Comparison of ENCODE assay signal across 15 cellular contexts in genomic region chr13:114144606-114145244, GRCh38. TPM values are rescaled to one million over a fixed set of nuclear protein-coding genes. Genes with fewer than 3 reads are reported as not detected.
DNase-seq lines count a peak whose midpoint lies in the region; ATAC-seq and TF ChIP-seq lines count a peak whose summit lies in the region.
"Had no signal": no experiment of that assay in that cellular context is flagged by ENCODE, and none has a peak within 500 bp of the region (broad histone marks: within the 10 kb centered on the region; RNA-seq: fewer than 3 reads in every experiment).

No MANE protein-coding gene starts in this region.

- H3K27me3 Mint-ChIP-seq in CD4-positive, alpha-beta memory T cell, result no peaks in the 10 kb centered on the region
- H3K27me3 Mint-ChIP-seq in activated T-cell treated with anti-CD3 and anti-CD28 coated beads, Interleukin-2, amount 50 U/mL, for 4 hours (ENCODE audit: low read depth), result no peaks in the 10 kb centered on the region
- no peaks in the 10 kb centered on the region for H3K27me3 Mint-ChIP-seq in natural killer cell (ENCODE audit: low read depth in 2 of 2)

- H3K27ac ChIP-seq in AG04450 (ENCODE audit: low read depth, low read length), result peak overlapping the region; percentile 11
- H3K27ac ChIP-seq in CD4-positive, alpha-beta memory T cell (ENCODE audit: low read depth, low read length), result peak overlapping the region; percentile 56

- peaks cover 98% of the 10 kb centered on the region for H3K4me1 ChIP-seq in CD4-positive, alpha-beta memory T cell (ENCODE audit: insufficient read depth, low read length)

- no peaks in the 10 kb centered on the region for H3K36me3 ChIP-seq in CD4-positive, alpha-beta memory T cell (ENCODE audit: insufficient read depth, low read length)

- peaks cover 41 to 50% (median 47%) of the 10 kb centered on the region in 4 donors for H3K4me1 Mint-ChIP-seq in CD4-positive, alpha-beta memory T cell
- H3K4me1 Mint-ChIP-seq in activated T-cell treated with anti-CD3 and anti-CD28 coated beads, Interleukin-2, amount 50 U/mL, for 4 hours (ENCODE audit: low read depth), result peaks cover 20% of the 10 kb centered on the region
- H3K4me1 Mint-ChIP-seq in natural killer cell, result peaks cover 21 to 49% of the 10 kb centered on the region in 2 donors

- no peak for TF ChIP-seq CTCF in AG04450 (IDR thresholded peaks at IDR 0.05; ENCODE audit: low read depth, low read length)
- no peak for TF ChIP-seq CTCF in natural killer cell (IDR thresholded peaks at IDR 0.05)
- TF ChIP-seq CTCF in GM10248 (IDR thresholded peaks at IDR 0.05; ENCODE audit: control extremely low read depth, extremely low read depth, low read depth, missing control alignments), result no peak

- H3K27ac Mint-ChIP-seq in CD4-positive, alpha-beta memory T cell, result peak overlapping the region in 5 of 7 donors; percentile 91 to 96 (median 94)
- H3K27ac Mint-ChIP-seq in natural killer cell, result peak overlapping the region; percentile 67 to 74
- H3K27ac Mint-ChIP-seq: progenitor cell of endocrine pancreas had no signal

- H3K36me3 Mint-ChIP-seq in CD4-positive, alpha-beta memory T cell, result peaks cover 7% of the 10 kb centered on the region in 2 donors
- H3K36me3 Mint-ChIP-seq in activated T-cell treated with anti-CD3 and anti-CD28 coated beads, Interleukin-2, amount 50 U/mL, for 4 hours (ENCODE audit: insufficient read depth), result no peaks in the 10 kb centered on the region
- no peaks in the 10 kb centered on the region for H3K36me3 Mint-ChIP-seq in natural killer cell

- H3K9me3 ChIP-seq in AG04450 (ENCODE audit: control insufficient read depth, insufficient read depth, low read length), result peaks cover 3% of the 10 kb centered on the region; the same call in 1 of the 2 replicates
- no peaks in the 10 kb centered on the region for H3K9me3 ChIP-seq in CD4-positive, alpha-beta memory T cell (ENCODE audit: control insufficient read depth in 1 of 2, low read length in 2 of 2)

- POLR2A ChIA-PET in AG04450 (lab: Yijun Ruan, JAX), result no interaction called here
- POLR2A ChIA-PET in CD4-positive, alpha-beta memory T cell (lab: Charles Lee; ENCODE audit: partially characterized antibody), result interaction anchor here (0.8 to 5.4 kb wide), 10 partner anchors 10 to 81 kb away, joined by 3 to 170 read pairs (median 12); partner anchors contain the start of gene RASA3
- POLR2A ChIA-PET in GM10248 (lab: Yijun Ruan, JAX), result no interaction called here

- DNase-seq in AG04450 (ENCODE audit: low read depth, low spot score) (no peak), natural killer cell (no peak), GM10248 (ENCODE audit: extremely low spot score) (no peak), NCI-H1694 (lab: John Stamatoyannopoulos, UW) (no peak)
- DNase-seq in CD4-positive, alpha-beta memory T cell, result no peak
- peak; percentile 4 for DNase-seq in activated T-cell treated with anti-CD3 and anti-CD28 coated beads, Interleukin-2, amount 50 U/mL, for 4 hours
- DNase-seq: AML-193, Karpas-422, NCI-H1105 treated with DMSO at 0.1 percent for 48 hours, SHP77 treated with DMSO at 0.1 percent for 48 hours had no signal

- intact Hi-C loops in CD4-positive, alpha-beta memory T cell (cut with micrococcal nuclease), result loop anchor here (5.0 kb wide), 1 partner anchor 32 kb away; no protein-coding TSS in a partner anchor
- intact Hi-C loops in natural killer cell (cut with micrococcal nuclease), result loop anchor here (5.0 kb wide), 3 partner anchors 37 to 118 kb away; no protein-coding TSS in a partner anchor

- H3K4me3 Mint-ChIP-seq in CD4-positive, alpha-beta memory T cell, result peak overlapping the region in 7 of 8 donors; percentile 39 to 78 (median 69)
- no peak overlapping the region for H3K4me3 Mint-ChIP-seq in activated T-cell treated with anti-CD3 and anti-CD28 coated beads, Interleukin-2, amount 50 U/mL, for 4 hours
- H3K4me3 Mint-ChIP-seq in natural killer cell, result peak overlapping the region; percentile 58
- H3K4me3 Mint-ChIP-seq: activated naive CD4-positive, alpha-beta T cell treated with anti-CD3 and anti-CD28 coated beads for 36 hours had no signal

- H3K9me3 Mint-ChIP-seq in CD4-positive, alpha-beta memory T cell, result no peaks in the 10 kb centered on the region
- no peaks in the 10 kb centered on the region for H3K9me3 Mint-ChIP-seq in activated T-cell treated with anti-CD3 and anti-CD28 coated beads, Interleukin-2, amount 50 U/mL, for 4 hours
- H3K9me3 Mint-ChIP-seq in natural killer cell, result no peaks in the 10 kb centered on the region
- H3K9me3 Mint-ChIP-seq: activated naive CD4-positive, alpha-beta T cell treated with anti-CD3 and anti-CD28 coated beads for 36 hours had no signal

- ATAC-seq in activated T-cell treated with anti-CD3 and anti-CD28 coated beads, Interleukin-2, amount 50 U/mL, for 4 hours, result no peak
- ATAC-seq in natural killer cell (no peak), GM21526 (IDR thresholded peaks at IDR 0.05; ENCODE audit: low FRiP score, unreplicated experiment) (no peak)
- ATAC-seq: left colon had no signal

- peaks cover 6% of the 10 kb centered on the region for H3K27me3 ChIP-seq in AG04450 (ENCODE audit: control insufficient read depth, insufficient read depth, low read length)
- no peaks in the 10 kb centered on the region for H3K27me3 ChIP-seq in CD4-positive, alpha-beta memory T cell (ENCODE audit: insufficient read depth, low read length)

- H3K4me3 ChIP-seq in AG04450 (ENCODE audit: low read depth, low read length), result no peak overlapping the region
- H3K4me3 ChIP-seq in CD4-positive, alpha-beta memory T cell (ENCODE audit: low read length in 2 of 2), result no peak overlapping the region

- CTCF ChIA-PET in AG04450 (lab: Charles Lee) (no interaction called here), GM10248 (lab: Yijun Ruan, JAX) (interaction anchor here (1.5 kb wide), 1 partner anchor 82 kb away, joined by 4 read pairs; no protein-coding TSS in a partner anchor)
- CTCF ChIA-PET in CD4-positive, alpha-beta memory T cell (lab: Charles Lee; ENCODE audit: partially characterized antibody), result interaction anchor here (0.9 to 1.7 kb wide), 5 partner anchors 13 to 84 kb away, joined by 3 to 5 read pairs (median 4); no protein-coding TSS in a partner anchor

RNA-seq across cellular contexts. Expression of gene RASA3, which starts 12.3 kb away (rescaled TPM):
- 25.2 and 26.8 TPM in 2 replicates for polyA plus RNA-seq in AG04450 (2011; rRNA removed)
- polyA minus RNA-seq in AG04450 (2011; rRNA and poly(A)+ RNA removed), result 32.8 and 38.1 TPM in 2 replicates
- 100 to 1,000 TPM; 171 to 174 TPM for total RNA-seq in CD4-positive, alpha-beta memory T cell
- polyA plus RNA-seq in CD4-positive, alpha-beta memory T cell, result 100 to 1,000 TPM in 1 of 2 donors, 10 to 100 TPM in 1; 65.5 to 141 TPM
- 10 to 100 TPM; 23.7 to 28.7 (median 26.6) TPM for total RNA-seq in activated T-cell treated with anti-CD3 and anti-CD28 coated beads, Interleukin-2, amount 50 U/mL, for 4 hours
- 100 to 1,000 TPM; 252 to 277 (median 274) TPM for total RNA-seq in natural killer cell

RNA-seq across cellular contexts. Expression of gene CFAP97D2, which starts 34.3 kb away (rescaled TPM):
- polyA plus RNA-seq in AG04450 (2011; rRNA removed), result not detected in 2 replicates
- not detected in 2 replicates for polyA minus RNA-seq in AG04450 (2011; rRNA and poly(A)+ RNA removed)
- not detected for total RNA-seq in CD4-positive, alpha-beta memory T cell
- polyA plus RNA-seq in CD4-positive, alpha-beta memory T cell, result not detected
- total RNA-seq in activated T-cell treated with anti-CD3 and anti-CD28 coated beads, Interleukin-2, amount 50 U/mL, for 4 hours, result not detected
- total RNA-seq in natural killer cell, result 1 to 10 TPM in 1 of 3 donors, under 1 TPM in 1, not detected in 1; 0.45 to 7.7 TPM
- total RNA-seq: bronchial epithelial cell, left colon, progenitor cell of endocrine pancreas had no signal

Comparison
In these comparisons a context has a peak if more than half of its experiments do, and no peak if none do; other contexts are left out.
1. RNA of gene RASA3, which starts 12.3 kb away (total RNA-seq): 252 to 277 TPM in natural killer cell and 171 to 174 TPM in CD4-positive, alpha-beta memory T cell; 23.7 to 28.7 TPM in activated T-cell treated with anti-CD3 and anti-CD28 coated beads, Interleukin-2, amount 50 U/mL, for 4 hours; every median in the first group is over 4 times any median in the second.